8 cellular contexts compared by ENCODE assay signal in genomic region chr21:34836103-34836932, GRCh38.
DNase-seq lines count a peak whose midpoint lies in the region; TF ChIP-seq lines count a peak whose summit lies in the region.

No MANE protein-coding gene starts in this region.

- no peaks in the 10 kb centered on the region for H3K4me1 ChIP-seq in right atrium auricular region

- no peak overlapping the region for H3K4me3 ChIP-seq in right atrium auricular region

- no peaks in the 10 kb centered on the region for H3K27me3 ChIP-seq in right atrium auricular region

- H3K27ac ChIP-seq in right atrium auricular region = peak overlapping the region in 1 of 2 donors; percentile 29

- no peaks in the 10 kb centered on the region for H3K9me3 ChIP-seq in right atrium auricular region

- no peaks in the 10 kb centered on the region for H3K36me3 ChIP-seq in right atrium auricular region

- TF ChIP-seq CTCF in right atrium auricular region (IDR thresholded peaks at IDR 0.05) = no peak

- DNase-seq in activated T-cell treated with anti-CD3 and anti-CD28 coated beads for 48 hours (ENCODE audit: low read depth) (peak; percentile 33), right atrium auricular region (ENCODE audit: low spot score) (peak; percentile 89), GF-D8 (lab: John Stamatoyannopoulos, UW) (no peak), NCI-H1930 (lab: John Stamatoyannopoulos, UW) (no peak), KG1 (lab: John Stamatoyannopoulos, UW) (no peak)
- no peak for DNase-seq in activated T-cell treated with anti-CD3 and anti-CD28 coated beads, Interleukin-2, amount 50 U/mL, for 1 hour
- DNase-seq in activated CD8-positive, alpha-beta memory T cell treated with anti-CD3 and anti-CD28 coated beads, Interleukin-2, amount 50 U/mL, for 48 hours = peak; percentile 62
- DNase-seq in stimulated activated CD4-positive, alpha-beta T cell treated with anti-CD3 and anti-CD28 coated beads, Interleukin-2, amount 100 ng/mL, for 24 hours = peak; percentile 45 to 46

Comparison
In these comparisons a context has a peak if more than half of its experiments do, and no peak if none do; other contexts are left out.
1. DNase-seq: peak in activated T-cell treated with anti-CD3 and anti-CD28 coated beads for 48 hours (single experiment), activated CD8-positive, alpha-beta memory T cell treated with anti-CD3 and anti-CD28 coated beads, Interleukin-2, amount 50 U/mL, for 48 hours (single experiment), right atrium auricular region (single experiment) and stimulated activated CD4-positive, alpha-beta T cell treated with anti-CD3 and anti-CD28 coated beads, Interleukin-2, amount 100 ng/mL, for 24 hours (2 of 2); none in activated T-cell treated with anti-CD3 and anti-CD28 coated beads, Interleukin-2, amount 50 U/mL, for 1 hour (single experiment), GF-D8 (single experiment), NCI-H1930 (0 of 2) and KG1 (single experiment).